11 cellular contexts compared by ENCODE assay signal in the genomic region with DNA sequence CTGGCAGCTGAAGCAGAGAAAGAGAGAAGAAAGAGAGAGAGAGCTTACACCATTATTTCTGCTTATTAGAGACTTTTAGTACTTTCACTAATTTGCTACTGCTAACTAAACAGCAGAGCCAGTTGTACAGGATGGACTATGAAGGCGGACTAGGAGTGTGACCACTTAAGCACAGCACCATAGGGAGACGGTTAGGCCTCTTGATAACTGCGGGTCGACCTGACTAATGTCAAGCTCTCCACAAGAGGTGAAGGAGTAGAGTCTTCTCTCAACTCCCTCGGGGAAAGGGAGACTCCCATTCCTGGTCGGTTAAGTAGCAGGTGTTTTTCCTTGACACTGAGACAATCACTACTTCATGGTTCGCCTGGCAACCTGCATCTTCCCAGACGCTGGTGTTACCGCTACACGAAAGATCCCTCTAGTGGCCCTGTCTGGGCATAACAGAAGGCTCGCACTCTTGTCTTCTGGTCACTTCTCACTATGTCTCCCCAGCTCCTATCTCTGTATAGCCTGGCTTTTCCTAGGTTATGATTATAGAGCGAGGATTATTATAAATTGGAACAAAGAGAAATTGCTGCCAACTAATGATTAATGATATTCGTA. TPM values are rescaled to one million over a fixed set of nuclear protein-coding genes. Genes with fewer than 3 reads are reported as not detected.
DNase-seq lines count a peak whose midpoint lies in the region; ATAC-seq lines count a peak whose summit lies in the region.
"Had no signal": no experiment of that assay in that cellular context is flagged by ENCODE, and none has a peak within 500 bp of the region (broad histone marks: within the 10 kb centered on the region; RNA-seq: fewer than 3 reads in every experiment).

No MANE protein-coding gene starts in this region.

- H3K27me3 Mint-ChIP-seq in activated CD8-positive, alpha-beta T cell treated with anti-CD3 and anti-CD28 coated beads, Interleukin-2, amount 10 ng/mL, durations not matched to agents 7 days and 5 days (ENCODE audit: low read depth), result peaks cover 3% of the 10 kb centered on the region

- CTCF ChIA-PET in activated CD8-positive, alpha-beta T cell treated with anti-CD3 and anti-CD28 coated beads, Interleukin-2, amount 10 ng/mL, durations not matched to agents 7 days and 5 days (lab: Charles Lee), result no interaction called here

- H3K4me3 Mint-ChIP-seq in activated CD8-positive, alpha-beta T cell treated with anti-CD3 and anti-CD28 coated beads, Interleukin-2, amount 10 ng/mL, durations not matched to agents 7 days and 5 days, result no peak overlapping the region

- no peak for ATAC-seq in activated CD8-positive, alpha-beta T cell treated with anti-CD3 and anti-CD28 coated beads, Interleukin-2, amount 10 ng/mL, durations not matched to agents 7 days and 5 days
- no peak for ATAC-seq in GM19455 (IDR thresholded peaks at IDR 0.05; ENCODE audit: unreplicated experiment)

- POLR2A ChIA-PET in activated CD8-positive, alpha-beta T cell treated with anti-CD3 and anti-CD28 coated beads, Interleukin-2, amount 10 ng/mL, durations not matched to agents 7 days and 5 days (lab: Charles Lee), result no interaction called here

- in situ Hi-C loops in KBM-7 (cut with MboI; ENCODE audit: low pct_unique_long_range_greater_than_20kb, low sequenced_read_pairs), result no loop called here

- H3K27ac Mint-ChIP-seq in activated CD8-positive, alpha-beta T cell treated with anti-CD3 and anti-CD28 coated beads, Interleukin-2, amount 10 ng/mL, durations not matched to agents 7 days and 5 days, result no peak overlapping the region

- no peaks in the 10 kb centered on the region for H3K36me3 Mint-ChIP-seq in activated CD8-positive, alpha-beta T cell treated with anti-CD3 and anti-CD28 coated beads, Interleukin-2, amount 10 ng/mL, durations not matched to agents 7 days and 5 days (ENCODE audit: low read depth)

- no peaks in the 10 kb centered on the region for H3K4me1 Mint-ChIP-seq in activated CD8-positive, alpha-beta T cell treated with anti-CD3 and anti-CD28 coated beads, Interleukin-2, amount 10 ng/mL, durations not matched to agents 7 days and 5 days (ENCODE audit: low read depth)

- no peaks in the 10 kb centered on the region for H3K9me3 Mint-ChIP-seq in activated CD8-positive, alpha-beta T cell treated with anti-CD3 and anti-CD28 coated beads, Interleukin-2, amount 10 ng/mL, durations not matched to agents 7 days and 5 days (ENCODE audit: insufficient read depth)

- DNase-seq in DMS53 (lab: John Stamatoyannopoulos, UW), result peak; percentile 35
- DNase-seq in DMS53 treated with DMSO at 0.1 percent for 48 hours (lab: John Stamatoyannopoulos, UW; ENCODE audit: unreplicated experiment), result no peak
- DNase-seq in KBM-7, result peak; percentile 9
- peak; percentile 24 for DNase-seq in activated CD8-positive, alpha-beta T cell treated with anti-CD3 and anti-CD28 coated beads, Interleukin-2, amount 10 ng/mL, durations not matched to agents 7 days and 5 days
- peak; percentile 17 to 54 for DNase-seq in lung microvascular endothelial cell (ENCODE audit: low read depth in 2 of 2)
- DNase-seq in NCI-H187 (lab: John Stamatoyannopoulos, UW), result no peak
- no peak for DNase-seq in NCI-H2081 (lab: John Stamatoyannopoulos, UW)
- DNase-seq: activated CD4-positive, alpha-beta T cell treated with anti-CD3 and anti-CD28 coated beads for 1 hour; mesenchymal stem cell had no signal

RNA-seq across cellular contexts. Expression of gene PSG7, which starts 5.3 kb away (rescaled TPM):
- not detected for total RNA-seq in activated CD8-positive, alpha-beta T cell treated with anti-CD3 and anti-CD28 coated beads, Interleukin-2, amount 10 ng/mL, durations not matched to agents 7 days and 5 days
- total RNA-seq in lung microvascular endothelial cell, result not detected in 2 replicates
- total RNA-seq: right atrium auricular region had no signal

RNA-seq across cellular contexts. Expression of gene PSG6, which starts 24.6 kb away (rescaled TPM):
- total RNA-seq in activated CD8-positive, alpha-beta T cell treated with anti-CD3 and anti-CD28 coated beads, Interleukin-2, amount 10 ng/mL, durations not matched to agents 7 days and 5 days, result not detected
- total RNA-seq in lung microvascular endothelial cell, result not detected in 2 replicates
- total RNA-seq: right atrium auricular region had no signal

Comparison
In these comparisons a context has a peak if more than half of its experiments do, and no peak if none do; other contexts are left out.
1. DNase-seq: peak in DMS53 (single experiment), KBM-7 (single experiment), activated CD8-positive, alpha-beta T cell treated with anti-CD3 and anti-CD28 coated beads, Interleukin-2, amount 10 ng/mL, durations not matched to agents 7 days and 5 days (single experiment) and lung microvascular endothelial cell (2 of 2); none in DMS53 treated with DMSO at 0.1 percent for 48 hours (single experiment), NCI-H187 (0 of 2) and NCI-H2081 (0 of 2).